In genomic region chr5:141349917-141350619, GRCh38 we compare ENCODE assay signal across 9 cellular contexts. TPM values are rescaled to one million over a fixed set of nuclear protein-coding genes. Genes with fewer than 3 reads are reported as not detected.
DNase-seq lines count a peak whose midpoint lies in the region; ATAC-seq and TF ChIP-seq lines count a peak whose summit lies in the region.
"Had no signal": no experiment of that assay in that cellular context is flagged by ENCODE, and none has a peak within 500 bp of the region (broad histone marks: within the 10 kb centered on the region; RNA-seq: fewer than 3 reads in every experiment).

PCDHGB1 (plus strand) TSS chr5:141350099; CDS start chr5:141350261, 162 bp downstream.

- peaks cover 32% of the 10 kb centered on the region for H3K9me3 Mint-ChIP-seq in progenitor cell of endocrine pancreas (ENCODE audit: low read depth)

- DNase-seq in AML-193 (lab: John Stamatoyannopoulos, UW) (peak; percentile 33 to 51), NAMALWA (ENCODE audit: low spot score) (peak; percentile 92), progenitor cell of endocrine pancreas (ENCODE audit: low spot score, unreplicated experiment) (no peak), GOT3 (lab: John Stamatoyannopoulos, UW) (no peak)
- DNase-seq in activated CD4-positive, alpha-beta T cell treated with anti-CD3 and anti-CD28 coated beads, Interleukin-2, amount 50 U/mL, for 1 hour: peak; percentile 24

- H3K4me3 ChIP-seq in gastroesophageal sphincter: peak within 1 kb of the TSS in 1 of 2 donors; percentile 36

- H3K27ac Mint-ChIP-seq in progenitor cell of endocrine pancreas: no peak within 1 kb of the TSS

- ATAC-seq in GM18505 (IDR thresholded peaks at IDR 0.05; ENCODE audit: unreplicated experiment) (peak; percentile 62), gastroesophageal sphincter (no peak), HG03039 (IDR thresholded peaks at IDR 0.05; ENCODE audit: unreplicated experiment) (no peak)

- TF ChIP-seq EP300 in gastroesophageal sphincter (IDR thresholded peaks at IDR 0.05): no peak

- no peaks in the 10 kb centered on the region for H3K4me1 Mint-ChIP-seq in progenitor cell of endocrine pancreas (ENCODE audit: low read depth)

- H3K27ac ChIP-seq in gastroesophageal sphincter: no peak within 1 kb of the TSS
- H3K27ac ChIP-seq: neutrophil had no signal

- peaks cover 0 to 15% of the 10 kb centered on the region in 2 donors for H3K36me3 ChIP-seq in gastroesophageal sphincter
- H3K36me3 ChIP-seq: neutrophil had no signal

- no peaks in the 10 kb centered on the region for H3K27me3 Mint-ChIP-seq in progenitor cell of endocrine pancreas

- TF ChIP-seq POLR2A in GM18505 (IDR thresholded peaks at IDR 0.05; ENCODE audit: borderline replicate concordance, extremely low read depth, insufficient read depth, insufficient read length) (no peak), gastroesophageal sphincter (IDR thresholded peaks at IDR 0.05) (no peak)

- TF ChIP-seq CTCF in gastroesophageal sphincter (IDR thresholded peaks at IDR 0.05) (peak in 3 of 4 experiments; percentile 21 to 47 (median 34)), progenitor cell of endocrine pancreas (IDR thresholded peaks at IDR 0.05; ENCODE audit: unreplicated experiment) (peak; percentile 22)

- 17 to 29% methylated on average over 12 to 24 of the region's 29 CpGs for WGBS in gastroesophageal sphincter (ENCODE audit: low coverage in 1 of 2), 2 donors

- H3K27me3 ChIP-seq in gastroesophageal sphincter: peaks cover 48% of the 10 kb centered on the region

- peaks cover 9% of the 10 kb centered on the region for H3K36me3 Mint-ChIP-seq in progenitor cell of endocrine pancreas (ENCODE audit: insufficient read depth)

- H3K9me3 ChIP-seq in gastroesophageal sphincter: peaks cover 0 to 96% (median 0%) of the 10 kb centered on the region in 3 donors

- H3K4me1 ChIP-seq in gastroesophageal sphincter: no peaks in the 10 kb centered on the region

- peak within 1 kb of the TSS; percentile 37 for H3K4me3 Mint-ChIP-seq in progenitor cell of endocrine pancreas (ENCODE audit: low read depth)

RNA-seq across cellular contexts. Expression of gene PCDHGB1, which starts in this region (rescaled TPM):
- 1 to 10 TPM; 2.0 to 9.5 (median 4.2) TPM for total RNA-seq in gastroesophageal sphincter
- total RNA-seq in progenitor cell of endocrine pancreas: 2.3 TPM in 2 replicates

Comparison
In these comparisons a context has a peak if more than half of its experiments do, and no peak if none do; other contexts are left out.
1. DNase-seq: peak in AML-193 (2 of 2), NAMALWA (single experiment) and activated CD4-positive, alpha-beta T cell treated with anti-CD3 and anti-CD28 coated beads, Interleukin-2, amount 50 U/mL, for 1 hour (single experiment); none in progenitor cell of endocrine pancreas (single experiment) and GOT3 (single experiment).